Comparison of ENCODE assay signal across 8 cellular contexts in the genomic region with DNA sequence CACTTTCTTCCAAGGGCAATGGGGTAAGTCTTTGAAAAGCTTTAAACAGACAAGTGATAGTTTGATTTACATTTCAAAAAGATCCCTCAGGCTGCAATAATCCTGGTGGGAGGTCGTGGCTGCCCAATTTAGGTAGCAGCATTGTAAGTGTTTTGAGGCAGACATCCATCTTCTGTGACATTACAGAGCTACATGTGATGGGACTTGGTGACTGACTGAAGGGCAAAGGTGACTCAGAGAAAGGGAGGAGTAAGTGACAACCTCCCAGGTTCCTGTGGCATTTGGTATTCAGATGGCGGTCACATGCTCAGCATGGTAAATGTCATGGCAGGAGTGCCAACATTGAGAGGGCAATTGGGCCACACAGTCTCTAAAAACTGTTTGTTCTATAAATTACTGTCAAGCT. TPM values are rescaled to one million over a fixed set of nuclear protein-coding genes. Genes with fewer than 3 reads are reported as not detected.
DNase-seq lines count a peak whose midpoint lies in the region; ATAC-seq and TF ChIP-seq lines count a peak whose summit lies in the region.

No MANE protein-coding gene starts in this region.

- BruUV-seq in OCI-LY7 (replicated peaks; lab: Mats Ljungman, UMichigan) = no TSS peak

- peaks cover 94% of the 10 kb centered on the region for H3K79me2 ChIP-seq in GM23338 (replicated peaks; ENCODE audit: insufficient read depth)
- no peaks in the 10 kb centered on the region for H3K79me2 ChIP-seq in OCI-LY7 (ENCODE audit: insufficient read depth, low read depth, low read length)

- H2AFZ ChIP-seq in GM23338 (no peak overlapping the region), OCI-LY7 (ENCODE audit: low read length) (no peak overlapping the region)

- H3K36me3 ChIP-seq in GM23338 (ENCODE audit: insufficient read depth) (no peaks in the 10 kb centered on the region), OCI-LY7 (ENCODE audit: insufficient read depth, low read length) (no peaks in the 10 kb centered on the region)

- CTCF ChIA-PET in OCI-LY7 (lab: Charles Lee; ENCODE audit: unreplicated experiment) = no interaction called here

- H3K9me2 ChIP-seq in GM23338 (ENCODE audit: insufficient read depth) = no peaks in the 10 kb centered on the region
- H3K9me2 ChIP-seq in OCI-LY7 (ENCODE audit: insufficient read depth, low read length) = no peaks in the 10 kb centered on the region

- DNase-seq in GM23338 (ENCODE audit: low spot score) (no peak), OCI-LY7 (ENCODE audit: low spot score) (no peak), GOT3 (lab: John Stamatoyannopoulos, UW) (no peak), dermis blood vessel endothelial cell (no peak), DMS153 (lab: John Stamatoyannopoulos, UW) (no peak)
- DNase-seq in activated CD4-positive, alpha-beta T cell treated with anti-CD3 and anti-CD28 coated beads for 48 hours = peak; percentile 62
- peak; percentile 12 to 40 (median 27) for DNase-seq in effector memory CD8-positive, alpha-beta T cell
- peak; percentile 55 for DNase-seq in stimulated activated CD4-positive, alpha-beta T cell treated with anti-CD3 and anti-CD28 coated beads, Interleukin-1b, Interleukin-23, amount 100 ng/mL, for 48 hours

- peak overlapping the region; percentile 25; the same call in 1 of the 3 replicates for H3K4me3 Mint-ChIP-seq in GM23338
- H3K4me3 Mint-ChIP-seq in effector memory CD8-positive, alpha-beta T cell = peak overlapping the region; percentile 37 to 45

- H3K27ac Mint-ChIP-seq in GM23338 = no peak overlapping the region
- peak overlapping the region; percentile 80 to 89 for H3K27ac Mint-ChIP-seq in effector memory CD8-positive, alpha-beta T cell

- peaks cover 44% of the 10 kb centered on the region for H3K4me1 Mint-ChIP-seq in GM23338
- peaks cover 46 to 77% of the 10 kb centered on the region in 2 donors for H3K4me1 Mint-ChIP-seq in effector memory CD8-positive, alpha-beta T cell (ENCODE audit: low read depth in 2 of 2)

- H4K20me1 ChIP-seq in GM23338 (replicated peaks; ENCODE audit: insufficient read depth) (peaks cover 52% of the 10 kb centered on the region), OCI-LY7 (ENCODE audit: insufficient read depth, low read length) (no peaks in the 10 kb centered on the region; the same call in 1 of the 2 replicates)

- peak overlapping the region; percentile 64 for H3K4me2 ChIP-seq in GM23338
- H3K4me2 ChIP-seq in OCI-LY7 (ENCODE audit: low read length) = no peak overlapping the region

- POLR2A ChIA-PET in OCI-LY7 (lab: Charles Lee) = no interaction called here

- H3K9me3 Mint-ChIP-seq in GM23338 = no peaks in the 10 kb centered on the region
- H3K9me3 Mint-ChIP-seq in effector memory CD8-positive, alpha-beta T cell = no peaks in the 10 kb centered on the region

- intact Hi-C loops in OCI-LY7 (cut with micrococcal nuclease; ENCODE audit: unreplicated experiment) = no loop called here

- H3K27ac ChIP-seq in GM23338 (ENCODE audit: low read depth) (no peak overlapping the region), OCI-LY7 (ENCODE audit: low read depth, low read length, poor library complexity, severe bottlenecking) (no peak overlapping the region)

- no peak for ATAC-seq in GM23338
- peak; percentile 98 for ATAC-seq in effector memory CD8-positive, alpha-beta T cell (replicated peaks)

- H3K36me3 Mint-ChIP-seq in GM23338 (ENCODE audit: low read depth) = 0 out of 3 replicates have a peak, but pooled peaks cover 6% of the 10 kb centered on the region
- peaks cover 11% of the 10 kb centered on the region for H3K36me3 Mint-ChIP-seq in effector memory CD8-positive, alpha-beta T cell (ENCODE audit: insufficient read depth)

- TF ChIP-seq CTCF in GM23338 (conservative IDR thresholded peaks at IDR 0.05; ENCODE audit: low read depth in 2 of 2) = no peak
- TF ChIP-seq CTCF in OCI-LY7 (conservative IDR thresholded peaks at IDR 0.05; ENCODE audit: low read length) = no peak

- H3K27me3 ChIP-seq in GM23338 (ENCODE audit: insufficient read depth) = no peaks in the 10 kb centered on the region

- 0 out of 2 replicates have a peak overlapping the region, but pooled peaks have one; percentile 8 for H3K4me3 ChIP-seq in GM23338
- no peak overlapping the region for H3K4me3 ChIP-seq in OCI-LY7 (ENCODE audit: low read depth, low read length, poor library complexity, severe bottlenecking)

- peaks cover 8% of the 10 kb centered on the region for H3K27me3 Mint-ChIP-seq in GM23338 (ENCODE audit: insufficient read depth, low read depth, poor library complexity)
- no peaks in the 10 kb centered on the region for H3K27me3 Mint-ChIP-seq in effector memory CD8-positive, alpha-beta T cell

- H3F3A ChIP-seq in GM23338 (replicated peaks; ENCODE audit: low read depth) = peaks cover 4% of the 10 kb centered on the region

- H3K9me3 ChIP-seq in OCI-LY7 (ENCODE audit: low read length) = no peaks in the 10 kb centered on the region

- peaks cover 33% of the 10 kb centered on the region for H3K4me1 ChIP-seq in GM23338 (ENCODE audit: insufficient read depth)
- no peaks in the 10 kb centered on the region for H3K4me1 ChIP-seq in OCI-LY7 (ENCODE audit: insufficient read depth, low read length, poor library complexity, severe bottlenecking)

TF ChIP-seq in GM23338, 12 proteins besides CTCF, POLR2A, EP300 and RAD21:
- TF ChIP-seq POLR2AphosphoS5 (IDR thresholded peaks at IDR 0.05; ENCODE audit: low read depth) (no peak), CREB1 (CRISPR knock-in tag; IDR thresholded peaks at IDR 0.05; ENCODE audit: low read depth) (no peak)

RNA-seq across cellular contexts. Expression of gene STAT3, which starts 26.5 kb away (rescaled TPM):
- 78.0 and 83.2 TPM in 2 replicates for total RNA-seq in GM23338 (2014; rRNA removed; shearing (Covaris generic))
- polyA plus RNA-seq in GM23338 (2016; fragmentation: Nextera tagmentation; extraction: Ambion mirVana) = 41.7 and 49.5 TPM in 2 replicates
- 11.4 and 14.8 TPM in 2 replicates for total RNA-seq in OCI-LY7 (2014; rRNA removed; shearing (Covaris generic))
- total RNA-seq in OCI-LY7 (2022) (28.7 and 37.2 TPM in 2 replicates), dermis blood vessel endothelial cell (131 and 179 TPM in 2 replicates)

Comparison
In these comparisons a context has a peak if more than half of its experiments do, and no peak if none do; other contexts are left out.
1. DNase-seq: peak in activated CD4-positive, alpha-beta T cell treated with anti-CD3 and anti-CD28 coated beads for 48 hours (single experiment), effector memory CD8-positive, alpha-beta T cell (3 of 3) and stimulated activated CD4-positive, alpha-beta T cell treated with anti-CD3 and anti-CD28 coated beads, Interleukin-1b, Interleukin-23, amount 100 ng/mL, for 48 hours (single experiment); none in GM23338 (single experiment), OCI-LY7 (single experiment), GOT3 (single experiment), dermis blood vessel endothelial cell (single experiment) and DMS153 (single experiment).